8 cellular contexts compared by ENCODE assay signal in the genomic region with DNA sequence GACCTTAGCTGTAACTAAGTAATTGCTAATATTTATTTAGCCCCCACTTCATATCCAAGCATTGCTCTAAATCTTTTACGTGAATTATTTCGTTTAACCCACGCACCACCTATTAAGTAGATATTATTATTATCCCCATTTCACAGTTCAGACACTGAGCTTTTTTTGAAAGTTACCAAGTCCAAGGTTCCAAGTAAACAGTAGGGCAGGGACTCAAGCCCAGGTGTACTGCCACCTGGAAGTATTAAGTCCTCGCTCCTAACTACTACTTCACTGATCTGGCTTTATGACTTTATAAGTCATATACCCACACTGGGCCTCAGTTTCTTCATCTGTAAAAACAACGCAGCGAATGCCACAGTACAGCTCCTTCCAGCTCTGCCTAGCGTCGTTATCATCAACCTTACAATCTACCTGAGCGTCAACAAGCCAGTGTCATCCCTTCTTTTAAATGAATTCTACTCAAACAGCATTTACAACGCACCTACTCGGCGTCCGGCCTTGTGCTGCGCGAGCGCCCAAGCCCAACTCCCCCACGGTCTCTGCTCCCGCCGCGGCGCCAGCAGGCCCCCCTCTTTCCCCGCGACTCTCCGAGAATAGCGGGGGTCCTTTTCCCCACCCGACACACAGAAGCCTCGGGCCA. TPM values are rescaled to one million over a fixed set of nuclear protein-coding genes. Genes with fewer than 3 reads are reported as not detected.
DNase-seq lines count a peak whose midpoint lies in the region; ATAC-seq and TF ChIP-seq lines count a peak whose summit lies in the region.

No MANE protein-coding gene starts in this region.

- H3K36me3 ChIP-seq in SK-N-SH (replicated peaks in 1 of 2; ENCODE audit: control insufficient read depth in 1 of 2, insufficient read depth in 2 of 2, low read length in 1 of 2) = peaks cover 0 to 4% of the 10 kb centered on the region in 2 experiments

- H3K27me3 ChIP-seq in SK-N-SH (ENCODE audit: insufficient read depth) = no peaks in the 10 kb centered on the region

- peak; percentile 1 for DNase-seq in activated gamma-delta T cell treated with anti-CD3 and anti-CD28 coated beads, Interleukin-2, amount 50 U/mL, for 16 hours (ENCODE audit: low read depth)
- DNase-seq in activated gamma-delta T cell treated with Interleukin-2 at 50 U/mL for 16 hours = no peak
- DNase-seq in SK-N-SH = no peak
- peak; percentile 53 for DNase-seq in dermis blood vessel endothelial cell
- peak; percentile 37 to 50 for DNase-seq in lung microvascular endothelial cell (ENCODE audit: low read depth in 2 of 2)
- peak in 13 of 49 donors; percentile 21 to 53 (median 33) for DNase-seq in substantia nigra (lab: John Stamatoyannopoulos, UW)
- DNase-seq in GM13976 (ENCODE audit: low spot score) = no peak

- POLR2A ChIA-PET in SK-N-SH (lab: Yijun Ruan, JAX) = interaction anchor here (2.0 to 2.6 kb wide), 2 partner anchors 51 to 71 kb away, joined by 5 to 19 read pairs; a partner anchor contains a TSS

- no peak for TF ChIP-seq EP300 in SK-N-SH (IDR thresholded peaks at IDR 0.05; ENCODE audit: borderline replicate concordance in 1 of 2, low read depth in 1 of 2, low read length in 1 of 2)

- H3K9me3 ChIP-seq in SK-N-SH = no peaks in the 10 kb centered on the region

- peak overlapping the region; percentile 95 for H3K9ac ChIP-seq in SK-N-SH

- in situ Hi-C loops in GM13976 (cut with MboI; ENCODE audit: low sequenced_read_pairs, unreplicated experiment) = no loop called here

- peaks cover 14% of the 10 kb centered on the region for H3F3A ChIP-seq in SK-N-SH (replicated peaks; ENCODE audit: insufficient read depth)

- H3K27ac ChIP-seq in SK-N-SH (ENCODE audit: low read depth in 2 of 2, low read length in 1 of 2) (peak overlapping the region; percentile 84 to 88), substantia nigra (ENCODE audit: low read depth, low read length, poor library complexity, severe bottlenecking) (peak overlapping the region; percentile 92)

- H3K9me2 ChIP-seq in SK-N-SH = no peaks in the 10 kb centered on the region

- peaks cover 56% of the 10 kb centered on the region for H3K79me2 ChIP-seq in SK-N-SH (ENCODE audit: insufficient read depth)

- WGBS in SK-N-SH (ENCODE audit: low lambda C conversion rate) = 2% methylated on average over 27 of the region's 27 CpGs

- no peak for TF ChIP-seq RAD21 in SK-N-SH (IDR thresholded peaks at IDR 0.05; ENCODE audit: low read length)

- H3K4me3 ChIP-seq in SK-N-SH (ENCODE audit: low read depth in 2 of 2, low read length in 1 of 2) = peak overlapping the region; percentile 77 to 82

- H3K4me1 ChIP-seq in SK-N-SH (ENCODE audit: control insufficient read depth in 1 of 2, insufficient read depth in 2 of 2, low read depth in 1 of 2, low read length in 1 of 2) = peaks cover 8 to 10% of the 10 kb centered on the region in 2 experiments; a peak in 3 of 4 replicates

- peak; percentile 18 for ATAC-seq in HG03025 (IDR thresholded peaks at IDR 0.05; ENCODE audit: low FRiP score, unreplicated experiment)

- H2AFZ ChIP-seq in SK-N-SH (ENCODE audit: low read depth) = peak overlapping the region; percentile 77

- TF ChIP-seq CTCF in SK-N-SH (IDR thresholded peaks at IDR 0.05) (no peak), GM13976 (IDR thresholded peaks at IDR 0.05; ENCODE audit: borderline replicate concordance, control extremely low read depth, extremely low read depth, insufficient read depth, missing control alignments) (no peak)

- CTCF ChIA-PET in SK-N-SH (lab: Yijun Ruan, JAX) = interaction anchor here (0.9 kb wide), 1 partner anchor 9 kb away, joined by 3 read pairs; no protein-coding TSS in a partner anchor

- peak overlapping the region; percentile 90 for H3K4me2 ChIP-seq in SK-N-SH

- H4K20me1 ChIP-seq in SK-N-SH (ENCODE audit: insufficient read depth) = 0 out of 2 replicates have a peak, but pooled peaks cover 15% of the 10 kb centered on the region

TF ChIP-seq in SK-N-SH, 30 proteins besides CTCF, POLR2A, EP300 and RAD21:
- TF ChIP-seq GATA2 (CRISPR knock-in tag; IDR thresholded peaks at IDR 0.05) (no peak), GABPA (IDR thresholded peaks at IDR 0.05; ENCODE audit: low read depth) (no peak), MXI1 (IDR thresholded peaks at IDR 0.05; ENCODE audit: low read depth, low read length) (no peak), RFX5 (IDR thresholded peaks at IDR 0.05; ENCODE audit: low read length) (no peak), SMC3 (IDR thresholded peaks at IDR 0.05; ENCODE audit: low read depth, low read length) (no peak), FOSL2 (IDR thresholded peaks at IDR 0.05; ENCODE audit: borderline replicate concordance, low read depth) (no peak), YY1 (IDR thresholded peaks at IDR 0.05; ENCODE audit: low read depth) (no peak), RXRA (IDR thresholded peaks at IDR 0.05; ENCODE audit: borderline replicate concordance, low read depth) (no peak)
- TF ChIP-seq, protein P1, sequence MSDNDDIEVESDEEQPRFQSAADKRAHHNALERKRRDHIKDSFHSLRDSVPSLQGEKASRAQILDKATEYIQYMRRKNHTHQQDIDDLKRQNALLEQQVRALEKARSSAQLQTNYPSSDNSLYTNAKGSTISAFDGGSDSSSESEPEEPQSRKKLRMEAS (IDR thresholded peaks at IDR 0.05; ENCODE audit: low read depth) = no peak
- TF ChIP-seq, protein P2, sequence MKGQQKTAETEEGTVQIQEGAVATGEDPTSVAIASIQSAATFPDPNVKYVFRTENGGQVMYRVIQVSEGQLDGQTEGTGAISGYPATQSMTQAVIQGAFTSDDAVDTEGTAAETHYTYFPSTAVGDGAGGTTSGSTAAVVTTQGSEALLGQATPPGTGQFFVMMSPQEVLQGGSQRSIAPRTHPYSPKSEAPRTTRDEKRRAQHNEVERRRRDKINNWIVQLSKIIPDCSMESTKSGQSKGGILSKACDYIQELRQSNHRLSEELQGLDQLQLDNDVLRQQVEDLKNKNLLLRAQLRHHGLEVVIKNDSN (IDR thresholded peaks at IDR 0.05; ENCODE audit: borderline replicate concordance, low read depth) = no peak
- TF ChIP-seq, protein P3, sequence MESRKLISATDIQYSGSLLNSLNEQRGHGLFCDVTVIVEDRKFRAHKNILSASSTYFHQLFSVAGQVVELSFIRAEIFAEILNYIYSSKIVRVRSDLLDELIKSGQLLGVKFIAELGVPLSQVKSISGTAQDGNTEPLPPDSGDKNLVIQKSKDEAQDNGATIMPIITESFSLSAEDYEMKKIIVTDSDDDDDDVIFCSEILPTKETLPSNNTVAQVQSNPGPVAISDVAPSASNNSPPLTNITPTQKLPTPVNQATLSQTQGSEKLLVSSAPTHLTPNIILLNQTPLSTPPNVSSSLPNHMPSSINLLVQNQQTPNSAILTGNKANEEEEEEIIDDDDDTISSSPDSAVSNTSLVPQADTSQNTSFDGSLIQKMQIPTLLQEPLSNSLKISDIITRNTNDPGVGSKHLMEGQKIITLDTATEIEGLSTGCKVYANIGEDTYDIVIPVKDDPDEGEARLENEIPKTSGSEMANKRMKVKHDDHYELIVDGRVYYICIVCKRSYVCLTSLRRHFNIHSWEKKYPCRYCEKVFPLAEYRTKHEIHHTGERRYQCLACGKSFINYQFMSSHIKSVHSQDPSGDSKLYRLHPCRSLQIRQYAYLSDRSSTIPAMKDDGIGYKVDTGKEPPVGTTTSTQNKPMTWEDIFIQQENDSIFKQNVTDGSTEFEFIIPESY (IDR thresholded peaks at IDR 0.05; ENCODE audit: borderline replicate concordance, low read depth) = no peak
TF ChIP-seq in SK-N-SH: peak in this region for 0.

RNA-seq across cellular contexts. Expression of a gene that starts 0.6 kb away (rescaled TPM):
- 19.8 and 23.5 TPM in 2 replicates for polyA plus RNA-seq in SK-N-SH (2012; rRNA removed)
- polyA plus RNA-seq in SK-N-SH (2012; cell fraction: cytosol; rRNA removed) = 16.6 and 18.1 TPM in 2 replicates
- polyA plus RNA-seq in SK-N-SH (2012; cell fraction: nucleus; rRNA removed) = 52.0 and 55.3 TPM in 2 replicates
- total RNA-seq in dermis blood vessel endothelial cell (33.8 and 48.2 TPM in 2 replicates), lung microvascular endothelial cell (31.4 and 49.0 TPM in 2 replicates)

RNA-seq across cellular contexts. Expression of a gene that starts 48.6 kb away (rescaled TPM):
- 110 and 124 TPM in 2 replicates for polyA plus RNA-seq in SK-N-SH (2012; rRNA removed)
- polyA plus RNA-seq in SK-N-SH (2012; cell fraction: cytosol; rRNA removed) = 64.2 and 87.4 TPM in 2 replicates
- 126 and 164 TPM in 2 replicates for polyA plus RNA-seq in SK-N-SH (2012; cell fraction: nucleus; rRNA removed)
- 146 and 195 TPM in 2 replicates for total RNA-seq in dermis blood vessel endothelial cell
- total RNA-seq in lung microvascular endothelial cell = 94.1 and 114 TPM in 2 replicates

Comparison
In these comparisons a context has a peak if more than half of its experiments do, and no peak if none do; other contexts are left out.
1. DNase-seq: peak in activated gamma-delta T cell treated with anti-CD3 and anti-CD28 coated beads, Interleukin-2, amount 50 U/mL, for 16 hours (single experiment), dermis blood vessel endothelial cell (single experiment) and lung microvascular endothelial cell (2 of 2); none in activated gamma-delta T cell treated with Interleukin-2 at 50 U/mL for 16 hours (single experiment), SK-N-SH (single experiment) and GM13976 (single experiment).